ENCODE assay signal across 15 cellular contexts in the genomic region with DNA sequence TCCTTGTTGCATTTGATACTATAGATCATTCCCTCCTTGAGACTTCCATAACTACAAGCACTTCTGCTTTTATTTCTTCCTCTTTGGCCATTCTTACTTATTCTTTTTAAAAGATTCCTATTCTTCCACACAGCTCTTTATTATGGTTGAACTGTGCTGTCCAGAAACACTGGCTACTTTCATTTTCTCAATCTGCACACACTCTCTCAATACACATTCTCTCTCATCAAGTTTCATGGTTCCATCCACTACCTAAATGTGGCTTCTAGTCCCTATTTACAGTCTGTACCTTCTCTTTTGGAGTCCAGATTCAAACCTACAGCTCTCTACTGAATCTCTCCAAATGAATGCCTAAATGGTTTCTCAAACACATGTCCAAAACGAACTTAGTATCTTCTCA.
DNase-seq lines count a peak whose midpoint lies in the region; ATAC-seq and TF ChIP-seq lines count a peak whose summit lies in the region.
"Had no signal": no experiment of that assay in that cellular context is flagged by ENCODE, and none has a peak within 500 bp of the region (broad histone marks: within the 10 kb centered on the region; RNA-seq: fewer than 3 reads in every experiment).

No MANE protein-coding gene starts in this region.

- no peak overlapping the region for H3K4me3 Mint-ChIP-seq in activated T-cell treated with anti-CD3 and anti-CD28 coated beads, Interleukin-2, amount 50 U/mL, for 4 hours
- H3K4me3 Mint-ChIP-seq: CD4-positive, alpha-beta T cell; H9 had no signal

- H2BK20ac ChIP-seq in IMR-90 (ENCODE audit: low read depth, low read length) = no peak overlapping the region

- H2BK15ac ChIP-seq in IMR-90 (ENCODE audit: low read depth, low read length) = no peak overlapping the region

- DNase-seq in IMR-90 (no peak), PC-9 (no peak), fibroblast of peridontal ligament (ENCODE audit: extremely low read depth) (peak; percentile 8), NCI-H146 (lab: John Stamatoyannopoulos, UW) (no peak)
- no peak for DNase-seq in activated T-cell treated with anti-CD3 and anti-CD28 coated beads, Interleukin-2, amount 50 U/mL, for 4 hours
- DNase-seq: AML-193; Caco-2; CD4-positive, alpha-beta T cell; H9 had no signal

- no peaks in the 10 kb centered on the region for H4K20me1 ChIP-seq in IMR-90 (ENCODE audit: insufficient read depth, low read length)
- no peaks in the 10 kb centered on the region for H4K20me1 ChIP-seq in PC-9 (ENCODE audit: insufficient read depth)

- no peak overlapping the region for H4K91ac ChIP-seq in IMR-90 (ENCODE audit: insufficient read depth, low read depth, low read length)

- no peaks in the 10 kb centered on the region for H3K36me3 Mint-ChIP-seq in activated T-cell treated with anti-CD3 and anti-CD28 coated beads, Interleukin-2, amount 50 U/mL, for 4 hours (ENCODE audit: insufficient read depth)

- no peaks in the 10 kb centered on the region for H3K9me3 ChIP-seq in IMR-90 (ENCODE audit: control insufficient read depth, insufficient read depth, low read length)
- H3K9me3 ChIP-seq in PC-9 (ENCODE audit: insufficient read depth, low read depth) = no peaks in the 10 kb centered on the region
- H3K9me3 ChIP-seq in parathyroid adenoma (ENCODE audit: control insufficient read depth, low read length) = no peaks in the 10 kb centered on the region

- H4K8ac ChIP-seq in IMR-90 (ENCODE audit: low read depth in 2 of 2, low read length in 2 of 2) = no peak overlapping the region

- H3K36me3 ChIP-seq in IMR-90 (ENCODE audit: control insufficient read depth, insufficient read depth, low read length) (no peaks in the 10 kb centered on the region), PC-9 (ENCODE audit: low read depth) (no peaks in the 10 kb centered on the region), parathyroid adenoma (ENCODE audit: control insufficient read depth, insufficient read depth, low read length) (no peaks in the 10 kb centered on the region)

- H2BK5ac ChIP-seq in IMR-90 (ENCODE audit: low read depth, low read length, poor library complexity, severe bottlenecking) = no peak overlapping the region

- TF ChIP-seq RAD21 in IMR-90 (IDR thresholded peaks at IDR 0.05; ENCODE audit: low read length) = no peak

- H3K27ac ChIP-seq in IMR-90 (ENCODE audit: insufficient read depth, low read length) (no peak overlapping the region), PC-9 (no peak overlapping the region), parathyroid adenoma (no peak overlapping the region)
- H3K27ac ChIP-seq: C4-2B, HL-60 had no signal

- no peaks in the 10 kb centered on the region for H3F3A ChIP-seq in PC-9 (ENCODE audit: insufficient read depth, low read depth)

- no peak overlapping the region for H3K14ac ChIP-seq in IMR-90 (replicated peaks; ENCODE audit: low read depth, low read length)

- no peaks in the 10 kb centered on the region for H3K4me1 Mint-ChIP-seq in activated T-cell treated with anti-CD3 and anti-CD28 coated beads, Interleukin-2, amount 50 U/mL, for 4 hours (ENCODE audit: low read depth)
- H3K4me1 Mint-ChIP-seq: H9 had no signal

- no peak overlapping the region for H2BK120ac ChIP-seq in IMR-90 (ENCODE audit: low read depth, low read length)

- H2AFZ ChIP-seq in IMR-90 (replicated peaks; ENCODE audit: low read length, poor library complexity) = no peak overlapping the region
- peak overlapping the region; percentile 15; the same call in 1 of the 2 replicates for H2AFZ ChIP-seq in PC-9
- H2AFZ ChIP-seq in parathyroid adenoma = peak overlapping the region; percentile 4

- H3K79me1 ChIP-seq in IMR-90 (ENCODE audit: low read depth in 1 of 2, low read length in 2 of 2) = no peaks in the 10 kb centered on the region

- POLR2A ChIA-PET in IMR-90 (lab: Charles Lee; ENCODE audit: unreplicated experiment) (no interaction called here), PC-9 (lab: Charles Lee; ENCODE audit: unreplicated experiment) (interaction anchor here (0.6 to 0.7 kb wide), 2 partner anchors 247 to 355 kb away, joined by 3 to 9 read pairs; no protein-coding TSS in a partner anchor)

- H4K5ac ChIP-seq in IMR-90 (ENCODE audit: low read depth, low read length) = no peak overlapping the region

- H3K9me2 ChIP-seq in PC-9 (ENCODE audit: insufficient read depth) = no peaks in the 10 kb centered on the region

- no peaks in the 10 kb centered on the region for H3K9me1 ChIP-seq in IMR-90 (ENCODE audit: insufficient read depth, low read length)

- ATAC-seq in IMR-90 (ENCODE audit: low read depth) (peak; percentile 24; the same call in 1 of the 2 replicates), HG03520 (IDR thresholded peaks at IDR 0.05; ENCODE audit: unreplicated experiment) (no peak), HG02623 (IDR thresholded peaks at IDR 0.05; ENCODE audit: unreplicated experiment) (no peak)
- no peak for ATAC-seq in activated T-cell treated with anti-CD3 and anti-CD28 coated beads, Interleukin-2, amount 50 U/mL, for 4 hours
- ATAC-seq: K562 had no signal

- peak overlapping the region; percentile 51; the same call in 1 of the 2 replicates for H3K4me2 ChIP-seq in IMR-90 (ENCODE audit: low read depth, low read length)
- H3K4me2 ChIP-seq in PC-9 = peak overlapping the region; percentile 27
- H3K4me2 ChIP-seq in parathyroid adenoma (ENCODE audit: low read length) = no peak overlapping the region

- H2AK9ac ChIP-seq in IMR-90 (replicated peaks; ENCODE audit: low read depth, low read length, poor library complexity) = no peak overlapping the region

- H3K27me3 ChIP-seq in IMR-90 (ENCODE audit: control insufficient read depth, insufficient read depth, low read length) = no peaks in the 10 kb centered on the region
- H3K27me3 ChIP-seq in PC-9 (ENCODE audit: insufficient read depth, low read depth) = no peaks in the 10 kb centered on the region
- no peaks in the 10 kb centered on the region for H3K27me3 ChIP-seq in parathyroid adenoma (ENCODE audit: control insufficient read depth, insufficient read depth, low read length)

- H3K4me1 ChIP-seq in IMR-90 (ENCODE audit: control insufficient read depth, insufficient read depth, low read length) = no peaks in the 10 kb centered on the region
- no peaks in the 10 kb centered on the region for H3K4me1 ChIP-seq in PC-9 (replicated peaks; ENCODE audit: insufficient read depth)
- H3K4me1 ChIP-seq in parathyroid adenoma = peaks cover 24% of the 10 kb centered on the region

- H3K9ac ChIP-seq in IMR-90 (ENCODE audit: low read depth, low read length) = no peak overlapping the region
- H3K9ac ChIP-seq in parathyroid adenoma = no peak overlapping the region

- no peak overlapping the region; the same call in 1 of the 2 replicates for H3K18ac ChIP-seq in IMR-90 (ENCODE audit: low read depth, low read length)

- H3K9me3 Mint-ChIP-seq in activated T-cell treated with anti-CD3 and anti-CD28 coated beads, Interleukin-2, amount 50 U/mL, for 4 hours = no peaks in the 10 kb centered on the region
- H3K9me3 Mint-ChIP-seq: CD4-positive, alpha-beta T cell; H9 had no signal

- H3K27me3 Mint-ChIP-seq in activated T-cell treated with anti-CD3 and anti-CD28 coated beads, Interleukin-2, amount 50 U/mL, for 4 hours (ENCODE audit: low read depth) = no peaks in the 10 kb centered on the region
- H3K27me3 Mint-ChIP-seq: CD4-positive, alpha-beta T cell had no signal

- no peak for TF ChIP-seq CTCF in IMR-90 (conservative IDR thresholded peaks at IDR 0.05; ENCODE audit: low read depth, low read length)
- TF ChIP-seq CTCF in PC-9 (conservative IDR thresholded peaks at IDR 0.05) = no peak
- TF ChIP-seq CTCF in parathyroid adenoma (IDR thresholded peaks at IDR 0.05) = no peak

- CTCF ChIA-PET in IMR-90 (lab: Yijun Ruan, JAX) (no interaction called here), PC-9 (lab: Charles Lee) (no interaction called here)

- dilution Hi-C loops in IMR-90 (cut with HindIII; ENCODE audit: low sequenced_read_pairs, unreplicated experiment) = no loop called here

- in situ Hi-C loops in IMR-90 (cut with MboI; ENCODE audit: low sequenced_read_pairs) = no loop called here

- intact Hi-C loops in IMR-90 (cut with micrococcal nuclease) = no loop called here
- intact Hi-C loops in PC-9 (cut with micrococcal nuclease; ENCODE audit: unreplicated experiment) = no loop called here

- H3K56ac ChIP-seq in IMR-90 (ENCODE audit: extremely low read depth, insufficient read depth, low read length) = no peak overlapping the region

- H3K4me3 ChIP-seq in IMR-90 (ENCODE audit: insufficient read depth, low read depth, low read length) = no peak overlapping the region
- no peak overlapping the region for H3K4me3 ChIP-seq in PC-9
- no peak overlapping the region for H3K4me3 ChIP-seq in parathyroid adenoma (ENCODE audit: low read depth, low read length)
- H3K4me3 ChIP-seq: K562 had no signal

- 40% methylated on average over 1 of the region's 1 CpG; no CpG with 5 or more reads in 1 of the 2 experiments for WGBS in IMR-90 (ENCODE audit: extremely low coverage in 2 of 2, insufficient read length in 1 of 2), 2 experiments

- no peak for TF ChIP-seq POLR2A in IMR-90 (IDR thresholded peaks at IDR 0.05; ENCODE audit: low read depth, low read length)

- H2AK5ac ChIP-seq in IMR-90 (ENCODE audit: low read depth, low read length) = no peak overlapping the region

- BruUV-seq in IMR-90 (replicated peaks; lab: Mats Ljungman, UMichigan) (no TSS peak), PC-9 (replicated peaks; lab: Mats Ljungman, UMichigan) (no TSS peak)

- H3K4ac ChIP-seq in IMR-90 (ENCODE audit: low read depth, low read length) = no peak overlapping the region

- H3K23ac ChIP-seq in IMR-90 (ENCODE audit: low read depth, low read length) = no peak overlapping the region

- H3K79me2 ChIP-seq in PC-9 (ENCODE audit: low read depth) (no peaks in the 10 kb centered on the region), parathyroid adenoma (no peaks in the 10 kb centered on the region)

TF ChIP-seq in IMR-90, 13 proteins besides CTCF, POLR2A, EP300 and RAD21 (continues in another document):
- TF ChIP-seq RCOR1 (IDR thresholded peaks at IDR 0.05; ENCODE audit: insufficient replicate concordance, low read length) (no peak), CEBPB (IDR thresholded peaks at IDR 0.05; ENCODE audit: low read depth, low read length) (no peak), MAFK (IDR thresholded peaks at IDR 0.05; ENCODE audit: low read depth, low read length) (no peak), MAZ (IDR thresholded peaks at IDR 0.05; ENCODE audit: borderline replicate concordance, low read depth, low read length) (no peak), NFE2L2 (IDR thresholded peaks at IDR 0.05; ENCODE audit: low read depth, low read length) (no peak), RFX5 (IDR thresholded peaks at IDR 0.05; ENCODE audit: low read depth, low read length) (no peak), FOS (IDR thresholded peaks at IDR 0.05; ENCODE audit: low read depth, low read length) (no peak), MXI1 (IDR thresholded peaks at IDR 0.05; ENCODE audit: borderline replicate concordance, low read depth, low read length) (no peak)
- TF ChIP-seq, protein P1, sequence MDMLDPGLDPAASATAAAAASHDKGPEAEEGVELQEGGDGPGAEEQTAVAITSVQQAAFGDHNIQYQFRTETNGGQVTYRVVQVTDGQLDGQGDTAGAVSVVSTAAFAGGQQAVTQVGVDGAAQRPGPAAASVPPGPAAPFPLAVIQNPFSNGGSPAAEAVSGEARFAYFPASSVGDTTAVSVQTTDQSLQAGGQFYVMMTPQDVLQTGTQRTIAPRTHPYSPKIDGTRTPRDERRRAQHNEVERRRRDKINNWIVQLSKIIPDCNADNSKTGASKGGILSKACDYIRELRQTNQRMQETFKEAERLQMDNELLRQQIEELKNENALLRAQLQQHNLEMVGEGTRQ (IDR thresholded peaks at IDR 0.05; ENCODE audit: low read depth, low read length) = no peak
